In the genomic region with DNA sequence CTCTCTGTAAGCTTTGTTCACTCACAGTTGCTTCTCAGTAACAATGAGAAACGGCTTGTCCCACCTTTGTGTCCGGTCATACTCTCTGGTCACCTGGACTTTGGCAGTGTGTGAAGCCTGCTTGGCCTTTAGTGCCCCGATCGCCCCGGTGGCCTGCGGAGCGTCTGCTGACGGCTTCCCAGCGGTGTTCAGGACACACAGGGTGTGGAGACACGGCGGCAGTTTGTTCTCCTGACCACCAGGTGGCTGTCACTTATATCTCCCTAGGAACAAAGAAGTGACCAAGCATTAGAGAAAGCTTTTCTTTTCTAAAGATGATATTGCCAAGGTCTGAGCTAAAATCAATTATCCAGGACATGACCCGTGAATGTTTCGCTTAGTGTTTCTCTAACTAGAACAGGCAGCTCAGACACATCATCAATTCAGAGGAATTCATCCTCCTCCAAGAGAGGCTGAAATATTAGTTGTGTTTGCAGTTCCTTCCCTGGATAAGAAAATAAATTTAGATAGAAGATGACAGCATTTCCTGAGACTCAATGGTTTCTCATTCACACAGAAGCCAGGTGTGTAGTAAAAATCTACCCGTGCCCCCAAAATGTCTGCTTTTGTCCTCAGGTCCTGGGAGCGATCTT, we compare ENCODE assay signal across 9 cellular contexts.
DNase-seq lines count a peak whose midpoint lies in the region; ATAC-seq and TF ChIP-seq lines count a peak whose summit lies in the region.
"Had no signal": no experiment of that assay in that cellular context is flagged by ENCODE, and none has a peak within 500 bp of the region (broad histone marks: within the 10 kb centered on the region; RNA-seq: fewer than 3 reads in every experiment).

No MANE protein-coding gene starts in this region.

- H3K9ac ChIP-seq in neuronal stem cell (ENCODE audit: low read depth, low read length, poor library complexity): no peak overlapping the region

- no CpG with 5 or more reads among the region's 15 CpGs for WGBS in neuronal stem cell (ENCODE audit: extremely low coverage in 2 of 2, insufficient read length in 2 of 2, insufficient replicate concordance in 1 of 2), 2 donors

- no peaks in the 10 kb centered on the region for H3K79me1 ChIP-seq in neuronal stem cell (ENCODE audit: low read depth, low read length)

- H2AK5ac ChIP-seq in neuronal stem cell (ENCODE audit: low read depth, low read length): no peak overlapping the region

- H4K91ac ChIP-seq in neuronal stem cell (ENCODE audit: low read depth, low read length, poor library complexity): no peak overlapping the region

- no peak overlapping the region for H2BK5ac ChIP-seq in neuronal stem cell (ENCODE audit: low read length)

- H3K4me2 ChIP-seq in neuronal stem cell (ENCODE audit: insufficient read depth, low read length, poor library complexity, severe bottlenecking): no peak overlapping the region

- no peak overlapping the region for H2BK120ac ChIP-seq in neuronal stem cell (ENCODE audit: low read depth, low read length)

- H3K27me3 ChIP-seq in neuronal stem cell (ENCODE audit: control insufficient read depth in 3 of 3, insufficient read depth in 3 of 3, low read depth in 1 of 3, low read length in 3 of 3): no peaks in the 10 kb centered on the region

- H3K27ac ChIP-seq in neuronal stem cell (replicated peaks; ENCODE audit: low read length): no peak overlapping the region

- no peak overlapping the region for H2BK15ac ChIP-seq in neuronal stem cell (ENCODE audit: low read length)

- peaks cover 5 to 13% of the 10 kb centered on the region in 2 donors for H3K9me3 ChIP-seq in neuronal stem cell (replicated peaks in 1 of 2; ENCODE audit: control insufficient read depth in 2 of 2, insufficient read depth in 1 of 2, low read depth in 1 of 2, low read length in 2 of 2)
- H3K9me3 ChIP-seq: mucosa of descending colon had no signal

- ATAC-seq in GM21367 (IDR thresholded peaks at IDR 0.05; ENCODE audit: unreplicated experiment) (peak; percentile 66), GM19351 (IDR thresholded peaks at IDR 0.05; ENCODE audit: unreplicated experiment) (no peak)
- ATAC-seq: mucosa of descending colon had no signal

- TF ChIP-seq CTCF in LNCAP (IDR thresholded peaks at IDR 0.05): peak; percentile 75
- peak; percentile 45 for TF ChIP-seq CTCF in cardiac fibroblast (IDR thresholded peaks at IDR 0.05; ENCODE audit: low read depth, low read length)

- H3K14ac ChIP-seq in neuronal stem cell (ENCODE audit: low read length): no peak overlapping the region

- no peak overlapping the region for H3K4ac ChIP-seq in neuronal stem cell (ENCODE audit: low read length)

- H3K4me1 ChIP-seq in neuronal stem cell (ENCODE audit: control insufficient read depth in 2 of 2, insufficient read depth in 1 of 2, low read depth in 1 of 2, low read length in 2 of 2): peaks cover 0 to 5% of the 10 kb centered on the region in 2 donors

- no peak overlapping the region for H3K23ac ChIP-seq in neuronal stem cell (ENCODE audit: low read depth, low read length, poor library complexity)

- no peak overlapping the region for H3K4me3 ChIP-seq in cardiac fibroblast (replicated peaks in 1 of 2; ENCODE audit: low read depth in 2 of 2, low read length in 2 of 2)
- H3K4me3 ChIP-seq in neuronal stem cell (ENCODE audit: low read length in 2 of 2): no peak overlapping the region
- H3K4me3 ChIP-seq: mucosa of descending colon had no signal

- H4K8ac ChIP-seq in neuronal stem cell (ENCODE audit: low read depth, low read length): peak overlapping the region; percentile 50

- no peak overlapping the region for H2BK12ac ChIP-seq in neuronal stem cell (ENCODE audit: low read length)

- peak overlapping the region; percentile 62 for H2AFZ ChIP-seq in neuronal stem cell (ENCODE audit: low read length)

- DNase-seq in cardiac fibroblast (ENCODE audit: low read depth in 2 of 2) (peak; percentile 44 to 46), neuronal stem cell (ENCODE audit: low spot score) (no peak), NOMO-1 treated with DMSO at 0.1 percent for 48 hours (lab: John Stamatoyannopoulos, UW; ENCODE audit: unreplicated experiment) (no peak), foreskin melanocyte (no peak)
- DNase-seq: mucosa of descending colon, NCI-H1436 treated with DMSO at 0.1 percent for 48 hours had no signal

- no peaks in the 10 kb centered on the region for H3K36me3 ChIP-seq in neuronal stem cell (replicated peaks in 1 of 2; ENCODE audit: control insufficient read depth in 2 of 2, insufficient read depth in 2 of 2, low read length in 2 of 2)

- peak overlapping the region; percentile 77 for H3K18ac ChIP-seq in neuronal stem cell (ENCODE audit: low read length)

Comparison
In these comparisons a context has a peak if more than half of its experiments do, and no peak if none do; other contexts are left out.
1. DNase-seq: peak in cardiac fibroblast (2 of 2); none in neuronal stem cell (single experiment), NOMO-1 treated with DMSO at 0.1 percent for 48 hours (single experiment) and foreskin melanocyte (single experiment).